Comparison of ENCODE assay signal across 1 cellular context in the genomic region with DNA sequence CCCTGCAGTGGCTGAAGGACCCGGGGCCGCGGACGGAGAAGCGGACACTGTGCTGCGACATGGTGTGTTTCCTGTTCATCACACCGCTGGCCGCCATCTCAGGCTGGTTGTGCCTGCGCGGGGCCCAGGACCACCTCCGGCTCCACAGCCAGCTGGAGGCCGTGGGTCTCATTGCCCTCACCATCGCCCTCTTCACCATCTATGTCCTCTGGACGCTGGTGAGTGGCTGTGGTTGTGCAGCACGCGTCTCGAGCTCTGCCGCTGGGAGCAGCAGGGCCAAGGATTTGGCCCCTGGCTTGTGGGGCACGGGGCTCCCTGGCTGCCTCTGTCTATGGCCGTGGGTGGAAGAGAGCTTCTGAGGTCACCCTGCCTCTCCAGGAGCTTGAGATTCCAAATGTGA.
TF ChIP-seq lines count a peak whose summit lies in the region.

No MANE protein-coding gene starts in this region.

TF ChIP-seq in K562, 482 proteins besides CTCF, POLR2A, EP300 and RAD21:
- no peak for TF ChIP-seq CREM (IDR thresholded peaks at IDR 0.05; ENCODE audit: low read depth)
- no peak for TF ChIP-seq ZSCAN29 (IDR thresholded peaks at IDR 0.05)
- TF ChIP-seq, protein P1, sequence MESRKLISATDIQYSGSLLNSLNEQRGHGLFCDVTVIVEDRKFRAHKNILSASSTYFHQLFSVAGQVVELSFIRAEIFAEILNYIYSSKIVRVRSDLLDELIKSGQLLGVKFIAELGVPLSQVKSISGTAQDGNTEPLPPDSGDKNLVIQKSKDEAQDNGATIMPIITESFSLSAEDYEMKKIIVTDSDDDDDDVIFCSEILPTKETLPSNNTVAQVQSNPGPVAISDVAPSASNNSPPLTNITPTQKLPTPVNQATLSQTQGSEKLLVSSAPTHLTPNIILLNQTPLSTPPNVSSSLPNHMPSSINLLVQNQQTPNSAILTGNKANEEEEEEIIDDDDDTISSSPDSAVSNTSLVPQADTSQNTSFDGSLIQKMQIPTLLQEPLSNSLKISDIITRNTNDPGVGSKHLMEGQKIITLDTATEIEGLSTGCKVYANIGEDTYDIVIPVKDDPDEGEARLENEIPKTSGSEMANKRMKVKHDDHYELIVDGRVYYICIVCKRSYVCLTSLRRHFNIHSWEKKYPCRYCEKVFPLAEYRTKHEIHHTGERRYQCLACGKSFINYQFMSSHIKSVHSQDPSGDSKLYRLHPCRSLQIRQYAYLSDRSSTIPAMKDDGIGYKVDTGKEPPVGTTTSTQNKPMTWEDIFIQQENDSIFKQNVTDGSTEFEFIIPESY (CRISPR knock-in tag; IDR thresholded peaks at IDR 0.05): peak; percentile 44; the same call in 1 of the 2 replicates
- no peak for TF ChIP-seq SP1 (CRISPR knock-in tag; IDR thresholded peaks at IDR 0.05)
- no peak for TF ChIP-seq HEY1 (CRISPR knock-in tag; IDR thresholded peaks at IDR 0.05; ENCODE audit: borderline replicate concordance)
